Comparison of ENCODE assay signal across 33 cellular contexts in genomic region chr12:13252616-13253015, GRCh38. TPM values are rescaled to one million over a fixed set of nuclear protein-coding genes. Genes with fewer than 3 reads are reported as not detected.
"Had no signal": no experiment of that assay in that cellular context is flagged by ENCODE, and none has a peak within 500 bp of the region (broad histone marks: within the 10 kb centered on the region; RNA-seq: fewer than 3 reads in every experiment).

No MANE protein-coding gene starts in this region.

- FAIRE-seq: TTC549 had no signal

- ATAC-seq: activated CD8-positive, alpha-beta T cell treated with anti-CD3 and anti-CD28 coated beads for 36 hours; activated naive CD4-positive, alpha-beta T cell treated with anti-CD3 and anti-CD28 coated beads, Interleukin-2, amount 50 U/mL, for 72 hours; activated T-cell treated with anti-CD3 and anti-CD28 coated beads, Interleukin-2, amount 50 U/mL, for 4 hours; activated T-cell treated with anti-CD3 and anti-CD28 coated beads, Interleukin-2, amount 50 U/mL, for 72 hours; activated T-helper 17 cell treated with anti-CD3 and anti-CD28 coated beads, Interleukin-2, amount 50 U/mL, for 72 hours; body of pancreas had no signal

- H3K36me3 ChIP-seq: adrenal gland, brain microvascular endothelial cell, breast epithelium had no signal

- H3K27ac ChIP-seq: adrenal gland, body of pancreas, brain microvascular endothelial cell, breast epithelium, VCaP had no signal

- H3K9me3 ChIP-seq: adrenal gland, body of pancreas, breast epithelium had no signal

- H3K4me1 ChIP-seq: breast epithelium had no signal

- H3K27me3 ChIP-seq: adrenal gland, body of pancreas, brain microvascular endothelial cell, breast epithelium had no signal

- DNase-seq: activated B cell treated with CpG ODN at 0.5 μM for 24 hours; activated CD4-positive, alpha-beta memory T cell treated with anti-CD3 and anti-CD28 coated beads for 36 hours; activated CD4-positive, alpha-beta T cell treated with anti-CD3 and anti-CD28 coated beads for 4 hours; activated CD4-positive, alpha-beta T cell treated with anti-CD3 and anti-CD28 coated beads, Interleukin-2, amount 10 ng/mL, durations not matched to agents 24 days and 14 days; activated CD4-positive, alpha-beta T cell treated with anti-CD3 and anti-CD28 coated beads, Interleukin-2, amount 50 U/mL, for 1 hour; activated CD4-positive, alpha-beta T cell treated with anti-CD3 and anti-CD28 coated beads, Interleukin-2, amount 50 U/mL, for 4 hours; activated CD4-positive, CD25-positive, alpha-beta regulatory T cell treated with anti-CD3 and anti-CD28 coated beads, Interleukin-2, amount 50 U/mL, for 72 hours; activated CD8-positive, alpha-beta memory T cell treated with anti-CD3 and anti-CD28 coated beads, Interleukin-2, amount 50 U/mL, for 4 hours; activated CD8-positive, alpha-beta T cell treated with anti-CD3 and anti-CD28 coated beads for 36 hours; activated effector memory CD4-positive, alpha-beta T cell treated with anti-CD3 and anti-CD28 coated beads, Interleukin-2, amount 50 U/mL, for 16 hours; activated gamma-delta T cell treated with Interleukin-2 at 50 U/mL for 16 hours; activated naive CD4-positive, alpha-beta T cell; activated naive CD4-positive, alpha-beta T cell treated with anti-CD3 and anti-CD28 coated beads for 36 hours; activated naive CD4-positive, alpha-beta T cell treated with anti-CD3 and anti-CD28 coated beads, Interleukin-2, amount 50 U/mL, for 16 hours; activated naive CD8-positive, alpha-beta T cell treated with anti-CD3 and anti-CD28 coated beads for 36 hours; activated T-cell treated with anti-CD3 and anti-CD28 coated beads for 4 hours; activated T-cell treated with anti-CD3 and anti-CD28 coated beads, Interleukin-2, amount 50 U/mL, for 1 hour; activated T-cell treated with anti-CD3 and anti-CD28 coated beads, Interleukin-2, amount 50 U/mL, for 4 hours; activated T-cell treated with anti-CD3 and anti-CD28 coated beads, Interleukin-2, amount 50 U/mL, for 72 hours; adrenal gland; amniotic stem cell; aorta; body of pancreas; brain microvascular endothelial cell; central memory CD4-positive, alpha-beta T cell; T-helper 1 cell; T-helper 2 cell; T-helper 9 cell had no signal

- H3K4me3 ChIP-seq: adrenal gland, body of pancreas, breast epithelium had no signal

RNA-seq across cellular contexts. Expression of gene EMP1, which starts 56.1 kb away (rescaled TPM):
- total RNA-seq: activated B cell treated with CpG ODN at 0.5 μM for 24 hours had no signal
